In genomic region chr9:5650356-5651105, GRCh38 we compare ENCODE assay signal across 13 cellular contexts.
"Had no signal": no experiment of that assay in that cellular context is flagged by ENCODE, and none has a peak within 500 bp of the region (broad histone marks: within the 10 kb centered on the region; RNA-seq: fewer than 3 reads in every experiment).

No MANE protein-coding gene starts in this region.

- H3K4me1 ChIP-seq: parathyroid adenoma, uterus had no signal

- DNase-seq: activated CD4-positive, alpha-beta T cell treated with anti-CD3 and anti-CD28 coated beads, Interleukin-2, amount 10 ng/mL, durations not matched to agents 24 days and 14 days; activated CD8-positive, alpha-beta memory T cell treated with anti-CD3 and anti-CD28 coated beads for 24 hours; erythroblast; heart right ventricle; left cardiac atrium; naive B cell; retina; T-helper 2 cell; thyroid gland; uterus had no signal

- H3K27me3 Mint-ChIP-seq: activated CD4-positive, alpha-beta T cell treated with anti-CD3 and anti-CD28 coated beads, Interleukin-2, amount 10 ng/mL, durations not matched to agents 24 days and 14 days; naive B cell; stimulated activated memory B cell treated with anti-CD40 and anti-IgM and Interleukin-4, amounts not matched to agents 10 μg/mL and 1 μg/mL and 100 μg/mL, for 72 hours had no signal

- H3K9ac ChIP-seq: parathyroid adenoma had no signal

- H3K27ac Mint-ChIP-seq: activated CD4-positive, alpha-beta T cell treated with anti-CD3 and anti-CD28 coated beads, Interleukin-2, amount 10 ng/mL, durations not matched to agents 24 days and 14 days had no signal

- H2AFZ ChIP-seq: parathyroid adenoma had no signal

- H3K27ac ChIP-seq: gastroesophageal sphincter, heart right ventricle, parathyroid adenoma, thyroid gland, uterus had no signal

- H3K27me3 ChIP-seq: gastroesophageal sphincter, heart right ventricle, thyroid gland, uterus had no signal

- H3K4me3 Mint-ChIP-seq: activated CD4-positive, alpha-beta T cell treated with anti-CD3 and anti-CD28 coated beads, Interleukin-2, amount 10 ng/mL, durations not matched to agents 24 days and 14 days; stimulated activated memory B cell treated with anti-CD40 and anti-IgM and Interleukin-4, amounts not matched to agents 10 μg/mL and 1 μg/mL and 100 μg/mL, for 72 hours had no signal

- H3K9me3 ChIP-seq: thyroid gland had no signal

- ATAC-seq: gastroesophageal sphincter; left cardiac atrium; stimulated activated memory B cell treated with anti-CD40 and anti-IgM and Interleukin-4, amounts not matched to agents 10 μg/mL and 1 μg/mL and 100 μg/mL, for 72 hours had no signal

- H3K36me3 ChIP-seq: gastroesophageal sphincter, heart right ventricle, thyroid gland, uterus had no signal

- H3K4me3 ChIP-seq: gastroesophageal sphincter, heart right ventricle, thyroid gland, uterus had no signal
